Comparison of ENCODE assay signal across 15 cellular contexts in genomic region chr10:21693418-21693817, GRCh38.
DNase-seq lines count a peak whose midpoint lies in the region; ATAC-seq, FAIRE-seq and TF ChIP-seq lines count a peak whose summit lies in the region.
"Had no signal": no experiment of that assay in that cellular context is flagged by ENCODE, and none has a peak within 500 bp of the region (broad histone marks: within the 10 kb centered on the region; RNA-seq: fewer than 3 reads in every experiment).

No MANE protein-coding gene starts in this region.

- no peaks in the 10 kb centered on the region for H3K27me3 Mint-ChIP-seq in activated T-cell treated with anti-CD3 and anti-CD28 coated beads, Interleukin-2, amount 50 U/mL, for 72 hours (ENCODE audit: low read depth)
- H3K27me3 Mint-ChIP-seq in osteocyte (ENCODE audit: unreplicated experiment) = no peaks in the 10 kb centered on the region
- H3K27me3 Mint-ChIP-seq: CD8-positive, alpha-beta memory T cell; IgD-negative memory B cell had no signal

- no peak for TF ChIP-seq CTCF in osteocyte (IDR thresholded peaks at IDR 0.05)

- H3K4me1 Mint-ChIP-seq in activated T-cell treated with anti-CD3 and anti-CD28 coated beads, Interleukin-2, amount 50 U/mL, for 72 hours (ENCODE audit: low read depth) = peaks cover 8% of the 10 kb centered on the region
- peaks cover 34% of the 10 kb centered on the region for H3K4me1 Mint-ChIP-seq in osteocyte (ENCODE audit: unreplicated experiment)

- H3K27ac Mint-ChIP-seq in activated T-cell treated with anti-CD3 and anti-CD28 coated beads, Interleukin-2, amount 50 U/mL, for 72 hours = peak overlapping the region; percentile 31
- peak overlapping the region; percentile 43 for H3K27ac Mint-ChIP-seq in osteocyte (ENCODE audit: unreplicated experiment)

- no peak overlapping the region for H3K4me3 Mint-ChIP-seq in activated T-cell treated with anti-CD3 and anti-CD28 coated beads, Interleukin-2, amount 50 U/mL, for 72 hours
- H3K4me3 Mint-ChIP-seq in osteocyte (ENCODE audit: unreplicated experiment) = no peak overlapping the region
- H3K4me3 Mint-ChIP-seq: CD8-positive, alpha-beta memory T cell; IgD-negative memory B cell had no signal

- intact Hi-C loops in Right ventricle myocardium inferior (cut with DNase I) = no loop called here

- ATAC-seq in activated T-cell treated with anti-CD3 and anti-CD28 coated beads, Interleukin-2, amount 50 U/mL, for 72 hours (replicated peaks in 1 of 2) = no peak
- ATAC-seq in esophagus mucosa = peak; percentile 51
- ATAC-seq in HG02798 (IDR thresholded peaks at IDR 0.05; ENCODE audit: poor library complexity, unreplicated experiment) = no peak
- ATAC-seq in Right ventricle myocardium inferior = no peak

- peaks cover 0 to 3% of the 10 kb centered on the region in 2 donors for H3K9me3 Mint-ChIP-seq in activated T-cell treated with anti-CD3 and anti-CD28 coated beads, Interleukin-2, amount 50 U/mL, for 72 hours
- no peaks in the 10 kb centered on the region for H3K9me3 Mint-ChIP-seq in osteocyte (ENCODE audit: unreplicated experiment)
- H3K9me3 Mint-ChIP-seq: CD8-positive, alpha-beta memory T cell had no signal

- peak; percentile 8 for FAIRE-seq in GM19239 (lab: Jason Lieb, UNC)

- DNase-seq in activated T-cell treated with anti-CD3 and anti-CD28 coated beads, Interleukin-2, amount 50 U/mL, for 72 hours = no peak
- no peak for DNase-seq in activated T-cell treated with anti-CD3 and anti-CD28 coated beads for 4 hours
- no peak for DNase-seq in GM19239 (ENCODE audit: insufficient read length, low spot score)
- no peak for DNase-seq in osteocyte (ENCODE audit: extremely low spot score, unreplicated experiment)
- no peak for DNase-seq in amygdala (lab: John Stamatoyannopoulos, UW)
- DNase-seq in Right ventricle myocardium inferior (ENCODE audit: missing footprints) = no peak
- DNase-seq: 8988T; ACHN; Caco-2; CD8-positive, alpha-beta memory T cell; DMS53; GOT3 had no signal

- H3K36me3 Mint-ChIP-seq in activated T-cell treated with anti-CD3 and anti-CD28 coated beads, Interleukin-2, amount 50 U/mL, for 72 hours (ENCODE audit: insufficient read depth in 2 of 2) = peaks cover 8 to 17% of the 10 kb centered on the region in 2 donors
- H3K36me3 Mint-ChIP-seq in osteocyte (ENCODE audit: unreplicated experiment) = peaks cover 29% of the 10 kb centered on the region
